Comparison of ENCODE assay signal across 12 cellular contexts in genomic region chrX:47235691-47236103, GRCh38. TPM values are rescaled to one million over a fixed set of nuclear protein-coding genes. Genes with fewer than 3 reads are reported as not detected.
DNase-seq lines count a peak whose midpoint lies in the region; ATAC-seq and TF ChIP-seq lines count a peak whose summit lies in the region.
"Had no signal": no experiment of that assay in that cellular context is flagged by ENCODE, and none has a peak within 500 bp of the region (broad histone marks: within the 10 kb centered on the region; RNA-seq: fewer than 3 reads in every experiment).

No MANE protein-coding gene starts in this region.

- H3K23ac ChIP-seq in mesendoderm (ENCODE audit: low read length): no peak overlapping the region

- H3K4me1 ChIP-seq in DND-41 (ENCODE audit: insufficient read depth, low read length) (peaks cover 36% of the 10 kb centered on the region), esophagus squamous epithelium (peaks cover 0 to 27% (median 0%) of the 10 kb centered on the region in 3 donors), sigmoid colon (peaks cover 0 to 6% (median 2%) of the 10 kb centered on the region in 4 donors), mesendoderm (ENCODE audit: control insufficient read depth, low read depth, low read length) (no peaks in the 10 kb centered on the region)

- no peak overlapping the region for H2BK15ac ChIP-seq in mesendoderm (replicated peaks; ENCODE audit: low read depth)

- H3K79me2 ChIP-seq in DND-41 (ENCODE audit: insufficient read depth, low read length): peaks cover 67% of the 10 kb centered on the region
- H3K79me2 ChIP-seq in mesendoderm (ENCODE audit: control insufficient read depth, insufficient read depth, low read length): peaks cover 12% of the 10 kb centered on the region

- no peak for TF ChIP-seq POLR2A in esophagus squamous epithelium (IDR thresholded peaks at IDR 0.05)
- no peak for TF ChIP-seq POLR2A in sigmoid colon (IDR thresholded peaks at IDR 0.05)

- ATAC-seq in DND-41 (ENCODE audit: insufficient read depth, low read depth) (no peak), left colon (no peak), HG03460 (IDR thresholded peaks at IDR 0.05; ENCODE audit: unreplicated experiment) (no peak)
- ATAC-seq: Right ventricle myocardium inferior had no signal

- H2BK120ac ChIP-seq in mesendoderm (ENCODE audit: low read depth, low read length): no peak overlapping the region

- no peak overlapping the region for H3K4ac ChIP-seq in mesendoderm (ENCODE audit: low read depth, low read length)

- H2AK5ac ChIP-seq in mesendoderm (ENCODE audit: low read length): no peak overlapping the region

- TF ChIP-seq CTCF in DND-41 (IDR thresholded peaks at IDR 0.05; ENCODE audit: borderline replicate concordance, extremely low read depth, low read length, poor library complexity, severe bottlenecking) (no peak), esophagus squamous epithelium (IDR thresholded peaks at IDR 0.05) (no peak), sigmoid colon (IDR thresholded peaks at IDR 0.05) (no peak)

- no peak overlapping the region for H4K8ac ChIP-seq in mesendoderm (ENCODE audit: low read depth, low read length)

- H3K56ac ChIP-seq in mesendoderm (ENCODE audit: low read length): no peak overlapping the region

- H3K18ac ChIP-seq in mesendoderm (ENCODE audit: low read length): no peak overlapping the region

- H3K27ac ChIP-seq in DND-41 (ENCODE audit: low read length) (no peak overlapping the region), esophagus squamous epithelium (peak overlapping the region in 3 of 4 donors; percentile 63 to 98 (median 98)), sigmoid colon (peak overlapping the region; percentile 41 to 97 (median 94)), mesendoderm (ENCODE audit: low read depth, low read length) (no peak overlapping the region)

- H3K36me3 ChIP-seq in DND-41 (ENCODE audit: insufficient read depth, low read length): peaks cover 29% of the 10 kb centered on the region
- H3K36me3 ChIP-seq in esophagus squamous epithelium: peaks cover 0 to 17% (median 4%) of the 10 kb centered on the region in 3 donors
- peaks cover 0 to 12% (median 1%) of the 10 kb centered on the region in 4 donors for H3K36me3 ChIP-seq in sigmoid colon
- no peaks in the 10 kb centered on the region for H3K36me3 ChIP-seq in mesendoderm (ENCODE audit: control insufficient read depth, insufficient read depth, low read length)

- no peak overlapping the region for H3K4me3 ChIP-seq in DND-41 (ENCODE audit: low read depth in 1 of 2, low read length in 2 of 2)
- H3K4me3 ChIP-seq in esophagus squamous epithelium: no peak overlapping the region
- H3K4me3 ChIP-seq in sigmoid colon: no peak overlapping the region
- H3K4me3 ChIP-seq in mesendoderm (ENCODE audit: low read length): no peak overlapping the region

- H3K79me1 ChIP-seq in mesendoderm (ENCODE audit: low read length): peaks cover 2% of the 10 kb centered on the region

- intact Hi-C loops in esophagus squamous epithelium (cut with DNase I): no loop called here
- intact Hi-C loops in sigmoid colon (cut with DNase I): loop anchor here (2.0 to 10.0 kb wide), 4 partner anchors 77 to 287 kb away; partner anchors contain the start of genes NDUFB11 and RBM10
- intact Hi-C loops in left colon (cut with DNase I, micrococcal nuclease): no loop called here

- no peak overlapping the region for H2BK5ac ChIP-seq in mesendoderm (ENCODE audit: low read length)

- no peak overlapping the region for H2AFZ ChIP-seq in DND-41 (ENCODE audit: low read depth, low read length)

- H3K9me3 ChIP-seq in DND-41 (ENCODE audit: insufficient read depth, low read length, severe bottlenecking): no peaks in the 10 kb centered on the region
- no peaks in the 10 kb centered on the region for H3K9me3 ChIP-seq in esophagus squamous epithelium
- no peaks in the 10 kb centered on the region for H3K9me3 ChIP-seq in sigmoid colon

- H4K5ac ChIP-seq in mesendoderm (ENCODE audit: low read length): no peak overlapping the region

- H3K9ac ChIP-seq in DND-41 (ENCODE audit: low read depth, low read length): no peak overlapping the region
- no peak overlapping the region for H3K9ac ChIP-seq in mesendoderm (ENCODE audit: low read length)

- TF ChIP-seq EP300 in sigmoid colon (IDR thresholded peaks at IDR 0.05): no peak

- WGBS in esophagus squamous epithelium, 2 donors: 75 to 79% methylated on average over 4 of the region's 4 CpGs
- 76 to 86% methylated on average over 4 of the region's 4 CpGs for WGBS in sigmoid colon, 2 donors
- no CpG with 5 or more reads among the region's 4 CpGs for WGBS in mesendoderm (ENCODE audit: extremely low coverage, insufficient coverage, low lambda C conversion rate)

- peak overlapping the region; percentile 63; the same call in 1 of the 2 replicates for H3K4me2 ChIP-seq in DND-41 (ENCODE audit: insufficient read depth, low read length)
- no peak overlapping the region for H3K4me2 ChIP-seq in mesendoderm (ENCODE audit: low read length)

- no peak for DNase-seq in DND-41
- DNase-seq in RPMI7951 (ENCODE audit: low read depth): peak; percentile 66
- no peak for DNase-seq in esophagus squamous epithelium (lab: John Stamatoyannopoulos, UW)
- DNase-seq in sigmoid colon: no peak
- DNase-seq in left colon: no peak
- DNase-seq in NCI-H2171 treated with DMSO at 0.1 percent for 48 hours (lab: John Stamatoyannopoulos, UW): no peak
- no peak for DNase-seq in mesendoderm
- DNase-seq: activated CD4-positive, alpha-beta T cell treated with anti-CD3 and anti-CD28 coated beads for 48 hours; central memory CD4-positive, alpha-beta T cell; NCI-H446 treated with DMSO at 0.1 percent for 48 hours had no signal

- peaks cover 28% of the 10 kb centered on the region for H4K20me1 ChIP-seq in DND-41 (ENCODE audit: insufficient read depth, low read length)

- H3K27me3 ChIP-seq in DND-41 (ENCODE audit: insufficient read depth, low read length, poor library complexity) (no peaks in the 10 kb centered on the region), esophagus squamous epithelium (no peaks in the 10 kb centered on the region), sigmoid colon (no peaks in the 10 kb centered on the region), mesendoderm (ENCODE audit: insufficient read depth, low read length, poor library complexity) (no peaks in the 10 kb centered on the region)

RNA-seq across cellular contexts. Expression of gene USP11, which starts 2.9 kb away (rescaled TPM):
- 35.5 and 36.4 TPM in 2 replicates for total RNA-seq in RPMI7951 (2014; rRNA removed; shearing (Covaris generic))
- total RNA-seq in esophagus squamous epithelium (10 to 100 TPM in 3 of 4 donors, 1 to 10 TPM in 1; 6.6 to 26.9 (median 21.3) TPM), sigmoid colon (10 to 100 TPM; 18.9 to 37.7 (median 35.3) TPM), left colon (10 to 100 TPM; 18.3 to 22.5 TPM)
- polyA plus RNA-seq in sigmoid colon: 10 to 100 TPM in 1 of 3 donors, 1 to 10 TPM in 2; 4.9 to 21.8 (median 6.6) TPM
- polyA plus RNA-seq in mesendoderm (2013, experiment 1 of 2): 40.0 TPM
- polyA plus RNA-seq in mesendoderm (2013, experiment 2 of 2): 39.8 TPM

RNA-seq across cellular contexts. Expression of gene CDK16, which starts 17.2 kb away (rescaled TPM):
- 143 and 179 TPM in 2 replicates for total RNA-seq in RPMI7951 (2014; rRNA removed; shearing (Covaris generic))
- total RNA-seq in esophagus squamous epithelium (100 to 1,000 TPM in 2 of 4 donors, 10 to 100 TPM in 2; 78.1 to 115 (median 99.4) TPM), sigmoid colon (10 to 100 TPM; 43.8 to 55.9 (median 45.6) TPM), left colon (100 to 1,000 TPM in 1 of 2 donors, 10 to 100 TPM in 1; 97.5 to 133 TPM)
- 10 to 100 TPM; 35.4 to 64.6 (median 46.5) TPM for polyA plus RNA-seq in sigmoid colon
- 69.4 TPM for polyA plus RNA-seq in mesendoderm (2013, experiment 1 of 2)
- 72.7 TPM for polyA plus RNA-seq in mesendoderm (2013, experiment 2 of 2)

RNA-seq across cellular contexts. Expression of gene UBA1, which starts 42.1 kb away (rescaled TPM):
- total RNA-seq in RPMI7951 (2014; rRNA removed; shearing (Covaris generic)): 254 and 283 TPM in 2 replicates
- total RNA-seq in esophagus squamous epithelium (100 to 1,000 TPM; 126 to 238 (median 153) TPM), sigmoid colon (100 to 1,000 TPM in 1 of 4 donors, 10 to 100 TPM in 3; 74.9 to 112 (median 80.7) TPM), left colon (100 to 1,000 TPM; 217 to 220 TPM)
- polyA plus RNA-seq in sigmoid colon: 100 to 1,000 TPM in 1 of 3 donors, 10 to 100 TPM in 2; 72.7 to 126 (median 84.2) TPM
- polyA plus RNA-seq in mesendoderm (2013, experiment 1 of 2): 144 TPM
- 143 TPM for polyA plus RNA-seq in mesendoderm (2013, experiment 2 of 2)

Comparison
In these comparisons a context has a peak if more than half of its experiments do, and no peak if none do; other contexts are left out.
1. H3K27ac ChIP-seq: peak in esophagus squamous epithelium (3 of 4) and sigmoid colon (4 of 4); none in DND-41 (single experiment) and mesendoderm (single experiment).